Comparison of ENCODE assay signal across 10 cellular contexts in genomic region chr6:127554435-127555006, GRCh38. TPM values are rescaled to one million over a fixed set of nuclear protein-coding genes. Genes with fewer than 3 reads are reported as not detected.
DNase-seq lines count a peak whose midpoint lies in the region; ATAC-seq and TF ChIP-seq lines count a peak whose summit lies in the region.
"Had no signal": no experiment of that assay in that cellular context is flagged by ENCODE, and none has a peak within 500 bp of the region (broad histone marks: within the 10 kb centered on the region; RNA-seq: fewer than 3 reads in every experiment).

No MANE protein-coding gene starts in this region.

- H3K4me3 Mint-ChIP-seq in activated CD8-positive, alpha-beta memory T cell treated with anti-CD3 and anti-CD28 coated beads, Interleukin-2, amount 10 ng/mL, durations not matched to agents 7 days and 5 days, result no peak overlapping the region
- H3K4me3 Mint-ChIP-seq in activated naive CD8-positive, alpha-beta T cell treated with anti-CD3 and anti-CD28 coated beads for 36 hours, result no peak overlapping the region

- H2AFZ ChIP-seq in HCT116 (ENCODE audit: low read depth, low read length, poor library complexity, severe bottlenecking), result peak overlapping the region; percentile 19

- H3K4me1 ChIP-seq in HCT116 (ENCODE audit: control insufficient read depth in 1 of 2, insufficient read depth in 2 of 2, low read length in 2 of 2), result no peaks in the 10 kb centered on the region

- H3K9me3 Mint-ChIP-seq in activated CD8-positive, alpha-beta memory T cell treated with anti-CD3 and anti-CD28 coated beads, Interleukin-2, amount 10 ng/mL, durations not matched to agents 7 days and 5 days (ENCODE audit: low read depth), result no peaks in the 10 kb centered on the region
- no peaks in the 10 kb centered on the region for H3K9me3 Mint-ChIP-seq in activated naive CD8-positive, alpha-beta T cell treated with anti-CD3 and anti-CD28 coated beads for 36 hours
- H3K9me3 Mint-ChIP-seq: activated naive CD4-positive, alpha-beta T cell treated with anti-CD3 and anti-CD28 coated beads, Interleukin-2, amount 50 U/mL, for 72 hours had no signal

- no TSS peak for BruUV-seq in HCT116 (replicated peaks; lab: Mats Ljungman, UMichigan)

- peak; percentile 65 for ATAC-seq in activated CD8-positive, alpha-beta memory T cell treated with anti-CD3 and anti-CD28 coated beads, Interleukin-2, amount 10 ng/mL, durations not matched to agents 7 days and 5 days
- ATAC-seq in HCT116, result peak; percentile 100

- RAD21 ChIA-PET in HCT116 (lab: Charles Lee; ENCODE audit: low non-redundant PET in 1 of 2, low total read pairs in 2 of 2, uncharacterized antibody in 2 of 2, unreplicated experiment in 2 of 2), result no interaction called here

- H4K20me1 ChIP-seq in HCT116 (ENCODE audit: insufficient read depth), result no peaks in the 10 kb centered on the region

- CTCF ChIA-PET in activated CD8-positive, alpha-beta memory T cell treated with anti-CD3 and anti-CD28 coated beads, Interleukin-2, amount 10 ng/mL, durations not matched to agents 7 days and 5 days (lab: Charles Lee), result interaction anchor here (1.1 kb wide), 1 partner anchor 962 kb away, joined by 3 read pairs; no protein-coding TSS in a partner anchor
- CTCF ChIA-PET in HCT116 (lab: Charles Lee), result interaction anchor here (1.0 to 1.2 kb wide), 3 partner anchors 84 to 135 kb away, joined by 4 to 14 read pairs (median 4); no protein-coding TSS in a partner anchor

- no peak overlapping the region for H3K4me2 ChIP-seq in HCT116 (ENCODE audit: low read length)

- no peaks in the 10 kb centered on the region for H3K9me2 ChIP-seq in HCT116 (ENCODE audit: insufficient read depth)

- H3K9ac ChIP-seq in HCT116 (ENCODE audit: low read length), result no peak overlapping the region

- H3K36me3 ChIP-seq in HCT116 (ENCODE audit: control insufficient read depth in 1 of 2, insufficient read depth in 2 of 2, low read length in 2 of 2), result no peaks in the 10 kb centered on the region

- H3K27ac ChIP-seq in HCT116 (ENCODE audit: low read depth, low read length), result no peak overlapping the region
- H3K27ac ChIP-seq: skin epidermis had no signal

- H3K4me1 Mint-ChIP-seq in activated CD8-positive, alpha-beta memory T cell treated with anti-CD3 and anti-CD28 coated beads, Interleukin-2, amount 10 ng/mL, durations not matched to agents 7 days and 5 days, result no peaks in the 10 kb centered on the region
- H3K4me1 Mint-ChIP-seq in activated naive CD8-positive, alpha-beta T cell treated with anti-CD3 and anti-CD28 coated beads for 36 hours, result no peaks in the 10 kb centered on the region

- intact Hi-C loops in HCT116 (cut with micrococcal nuclease), result loop anchor here (1.0 to 10.0 kb wide), 3 partner anchors 88 to 1170 kb away; no protein-coding TSS in a partner anchor

- no peaks in the 10 kb centered on the region for H3K9me3 ChIP-seq in HCT116 (ENCODE audit: control insufficient read depth in 1 of 2, insufficient read depth in 1 of 2, low read depth in 1 of 2, low read length in 2 of 2)

- POLR2A ChIA-PET in HCT116 (lab: Charles Lee), result no interaction called here

- H3K79me2 ChIP-seq in HCT116 (ENCODE audit: insufficient read depth, low read length), result no peaks in the 10 kb centered on the region

- H3K27ac Mint-ChIP-seq in activated CD8-positive, alpha-beta memory T cell treated with anti-CD3 and anti-CD28 coated beads, Interleukin-2, amount 10 ng/mL, durations not matched to agents 7 days and 5 days, result no peak overlapping the region
- H3K27ac Mint-ChIP-seq in activated naive CD8-positive, alpha-beta T cell treated with anti-CD3 and anti-CD28 coated beads for 36 hours, result no peak overlapping the region
- H3K27ac Mint-ChIP-seq: activated naive CD4-positive, alpha-beta T cell treated with anti-CD3 and anti-CD28 coated beads, Interleukin-2, amount 50 U/mL, for 72 hours had no signal

- TF ChIP-seq POLR2A in HCT116 (IDR thresholded peaks at IDR 0.05; ENCODE audit: borderline replicate concordance, extremely low read depth, insufficient read depth, insufficient read length), result no peak

- no peaks in the 10 kb centered on the region for H3K36me3 Mint-ChIP-seq in activated CD8-positive, alpha-beta memory T cell treated with anti-CD3 and anti-CD28 coated beads, Interleukin-2, amount 10 ng/mL, durations not matched to agents 7 days and 5 days
- no peaks in the 10 kb centered on the region for H3K36me3 Mint-ChIP-seq in activated naive CD8-positive, alpha-beta T cell treated with anti-CD3 and anti-CD28 coated beads for 36 hours
- H3K36me3 Mint-ChIP-seq: activated naive CD4-positive, alpha-beta T cell treated with anti-CD3 and anti-CD28 coated beads, Interleukin-2, amount 50 U/mL, for 72 hours had no signal

- no peaks in the 10 kb centered on the region for H3K27me3 ChIP-seq in HCT116 (ENCODE audit: insufficient read depth, low read length)

- DNase-seq in activated CD8-positive, alpha-beta memory T cell treated with anti-CD3 and anti-CD28 coated beads, Interleukin-2, amount 10 ng/mL, durations not matched to agents 7 days and 5 days, result peak; percentile 50
- DNase-seq in activated CD8-positive, alpha-beta memory T cell treated with anti-CD3 and anti-CD28 coated beads, Interleukin-2, amount 50 U/mL, for 4 hours, result no peak
- DNase-seq in HCT116 (ENCODE audit: low read depth, low spot score) (peak; percentile 60), NCI-H2107 (lab: John Stamatoyannopoulos, UW) (peak; percentile 2), lung microvascular endothelial cell (ENCODE audit: low read depth in 2 of 2) (peak; percentile 10 to 54), C1 segment of cervical spinal cord (lab: John Stamatoyannopoulos, UW) (no peak), NCI-H2029 (lab: John Stamatoyannopoulos, UW) (no peak)
- peak; percentile 14 for DNase-seq in activated naive CD8-positive, alpha-beta T cell treated with anti-CD3 and anti-CD28 coated beads for 36 hours

- H3K4me3 ChIP-seq in HCT116 (replicated peaks in 1 of 2; ENCODE audit: low read depth in 1 of 2, low read length in 2 of 2), result no peak overlapping the region
- H3K4me3 ChIP-seq: skin epidermis had no signal

- peak; percentile 86 for TF ChIP-seq RAD21 in HCT116 (IDR thresholded peaks at IDR 0.05; ENCODE audit: low read depth)

- TF ChIP-seq CTCF in HCT116 (IDR thresholded peaks at IDR 0.05 in 2 of 3, conservative IDR thresholded peaks at IDR 0.05 in 1 of 3; ENCODE audit: borderline replicate concordance in 1 of 3, insufficient read depth in 1 of 3, low read depth in 2 of 3, low read length in 2 of 3), result peak; percentile 60 to 73 (median 70); a peak in 5 of 6 replicates

- H3K27me3 Mint-ChIP-seq in activated CD8-positive, alpha-beta memory T cell treated with anti-CD3 and anti-CD28 coated beads, Interleukin-2, amount 10 ng/mL, durations not matched to agents 7 days and 5 days, result peaks cover 24% of the 10 kb centered on the region
- H3K27me3 Mint-ChIP-seq in activated naive CD8-positive, alpha-beta T cell treated with anti-CD3 and anti-CD28 coated beads for 36 hours, result peaks cover 24% of the 10 kb centered on the region

TF ChIP-seq in HCT116, 20 proteins besides CTCF, POLR2A, EP300 and RAD21:
- no peak for TF ChIP-seq SIN3A (IDR thresholded peaks at IDR 0.05; ENCODE audit: low read depth)
- TF ChIP-seq ATF3 (IDR thresholded peaks at IDR 0.05), result no peak
- TF ChIP-seq MAX (IDR thresholded peaks at IDR 0.05), result peak; percentile 44; the same call in 1 of the 2 replicates
TF ChIP-seq in HCT116: peak in this region for 1.

RNA-seq across cellular contexts. Expression of gene C6orf58, which starts 22.5 kb away (rescaled TPM):
- not detected for total RNA-seq in activated CD8-positive, alpha-beta memory T cell treated with anti-CD3 and anti-CD28 coated beads, Interleukin-2, amount 10 ng/mL, durations not matched to agents 7 days and 5 days
- total RNA-seq in HCT116 (2021; ENCODE audit: unreplicated experiment), result 0.20 TPM
- polyA plus RNA-seq in HCT116 (2012), result 0.05 TPM in 1 of 2 replicates, not detected in the other
- total RNA-seq in activated naive CD8-positive, alpha-beta T cell treated with anti-CD3 and anti-CD28 coated beads for 36 hours, result under 1 TPM in 1 of 2 experiments, not detected in 1; 0.18 TPM
- not detected in 2 replicates for total RNA-seq in lung microvascular endothelial cell
- total RNA-seq: activated naive CD4-positive, alpha-beta T cell treated with anti-CD3 and anti-CD28 coated beads, Interleukin-2, amount 50 U/mL, for 72 hours had no signal

Comparison
In these comparisons a context has a peak if more than half of its experiments do, and no peak if none do; other contexts are left out.
1. DNase-seq: peak in activated CD8-positive, alpha-beta memory T cell treated with anti-CD3 and anti-CD28 coated beads, Interleukin-2, amount 10 ng/mL, durations not matched to agents 7 days and 5 days (single experiment), HCT116 (single experiment), NCI-H2107 (single experiment), activated naive CD8-positive, alpha-beta T cell treated with anti-CD3 and anti-CD28 coated beads for 36 hours (single experiment) and lung microvascular endothelial cell (2 of 2); none in activated CD8-positive, alpha-beta memory T cell treated with anti-CD3 and anti-CD28 coated beads, Interleukin-2, amount 50 U/mL, for 4 hours (single experiment), C1 segment of cervical spinal cord (0 of 14) and NCI-H2029 (single experiment).